8 cellular contexts compared by ENCODE assay signal in the genomic region with DNA sequence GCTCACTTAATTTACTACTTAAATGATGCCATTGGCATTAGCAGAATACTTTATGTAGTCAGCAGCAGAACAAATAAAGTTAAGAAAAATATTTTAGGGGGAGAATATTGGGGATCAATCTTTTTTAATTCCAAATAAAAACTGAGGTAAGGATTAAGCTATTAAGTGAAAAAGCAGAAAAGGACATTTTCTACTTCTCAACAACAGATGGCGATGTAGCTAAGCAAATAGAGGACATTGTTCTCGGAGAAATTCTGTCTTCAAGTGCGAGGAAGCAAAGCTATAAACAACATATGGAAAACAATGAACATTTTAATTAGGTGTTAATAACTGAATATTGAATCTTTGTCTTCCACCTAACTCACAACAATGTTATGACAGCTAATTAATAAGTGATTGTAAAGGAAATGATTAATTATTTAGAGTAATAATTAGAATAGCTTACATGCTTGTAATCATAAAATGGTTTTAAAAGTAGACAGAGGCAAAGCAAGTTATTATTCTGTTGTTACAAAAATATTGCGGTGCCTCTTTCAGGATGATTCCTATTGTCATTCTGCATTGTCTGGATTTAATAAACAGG. TPM values are rescaled to one million over a fixed set of nuclear protein-coding genes. Genes with fewer than 3 reads are reported as not detected.
DNase-seq lines count a peak whose midpoint lies in the region; ATAC-seq, FAIRE-seq and TF ChIP-seq lines count a peak whose summit lies in the region.

No MANE protein-coding gene starts in this region.

- peak; percentile 94 for FAIRE-seq in A204.1 (lab: Jason Lieb, UNC)

- intact Hi-C loops in left colon (cut with DNase I, micrococcal nuclease): loop anchor here in 1 of 2 donors (5.0 kb wide), 1 partner anchor 821 kb away; no protein-coding TSS in a partner anchor

- ATAC-seq in left colon: peak; percentile 44
- ATAC-seq in GM21528 (IDR thresholded peaks at IDR 0.05; ENCODE audit: low FRiP score, unreplicated experiment): no peak

- DNase-seq in NCI-H1694 treated with DMSO at 0.1 percent for 48 hours (lab: John Stamatoyannopoulos, UW) (peak; percentile 58), astrocyte of the hippocampus (ENCODE audit: low read depth, low spot score) (peak; percentile 55), left colon (no peak), HuH-7.5 (ENCODE audit: low spot score) (no peak)
- DNase-seq in NK-92 treated with Interleukin-12 subunit alpha and Interleukin-12 subunit beta, amount 100 ng/mL, for 24 hours (lab: John Stamatoyannopoulos, UW): no peak

- TF ChIP-seq CTCF in GM12874 (IDR thresholded peaks at IDR 0.05; ENCODE audit: insufficient read depth, low read depth, low read length): peak; percentile 42; the same call in 1 of the 2 replicates

RNA-seq across cellular contexts. Expression of gene CCDC93, which starts 32.8 kb away (rescaled TPM):
- 10 to 100 TPM; 41.7 to 44.3 TPM for total RNA-seq in left colon

RNA-seq across cellular contexts. Expression of gene INSIG2, which starts 41.6 kb away (rescaled TPM):
- 10 to 100 TPM; 12.7 to 20.6 TPM for total RNA-seq in left colon

Comparison
In these comparisons a context has a peak if more than half of its experiments do, and no peak if none do; other contexts are left out.
1. DNase-seq: peak in NCI-H1694 treated with DMSO at 0.1 percent for 48 hours (single experiment) and astrocyte of the hippocampus (single experiment); none in left colon (0 of 2), NK-92 treated with Interleukin-12 subunit alpha and Interleukin-12 subunit beta, amount 100 ng/mL, for 24 hours (single experiment) and HuH-7.5 (single experiment).